Comparison of ENCODE assay signal across 9 cellular contexts in the genomic region with DNA sequence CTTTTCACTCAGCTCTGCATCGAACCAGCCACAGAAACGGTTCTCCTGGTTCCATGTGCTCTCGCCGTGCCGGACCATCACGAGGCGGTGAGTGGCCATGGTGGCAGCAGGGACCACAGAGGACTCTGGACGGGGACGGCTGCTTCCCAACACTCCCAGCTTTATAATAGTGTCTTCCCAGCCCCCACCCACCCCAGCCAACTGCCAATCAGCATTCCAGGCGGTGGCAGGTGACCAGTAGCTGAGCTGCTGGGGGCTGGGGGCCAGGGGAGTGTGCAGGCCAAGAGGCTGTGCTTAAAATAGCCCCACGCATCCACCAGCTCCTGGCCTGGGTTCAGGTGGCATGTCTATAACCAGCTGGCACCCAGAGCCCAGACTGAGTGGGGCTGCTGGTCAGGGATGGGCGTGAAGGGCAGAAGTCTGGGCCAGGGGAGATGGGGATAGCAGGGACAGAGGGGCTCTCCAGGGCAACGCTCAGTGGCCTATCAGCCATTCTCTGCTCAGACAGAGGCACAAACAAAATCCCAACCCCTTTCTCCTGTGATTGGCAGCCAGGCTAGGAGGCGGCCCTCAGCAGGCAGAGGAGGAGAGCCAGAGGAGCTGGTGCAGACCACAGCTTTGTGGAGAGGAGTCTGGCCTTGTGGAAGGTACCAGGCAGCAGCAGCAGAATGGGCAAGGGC. TPM values are rescaled to one million over a fixed set of nuclear protein-coding genes. Genes with fewer than 3 reads are reported as not detected.
DNase-seq lines count a peak whose midpoint lies in the region; ATAC-seq, FAIRE-seq and TF ChIP-seq lines count a peak whose summit lies in the region.
"Had no signal": no experiment of that assay in that cellular context is flagged by ENCODE, and none has a peak within 500 bp of the region (broad histone marks: within the 10 kb centered on the region; RNA-seq: fewer than 3 reads in every experiment).

A gene (minus strand): TSS at position 137 of the 680 bp plus-strand sequence. CDS start 38 bp downstream, at position 99.

- H2AFZ ChIP-seq in H9 (ENCODE audit: low read length) (no peak within 1 kb of the TSS), PC-3 (ENCODE audit: low read length) (no peak within 1 kb of the TSS), parathyroid adenoma (peak within 1 kb of the TSS; percentile 47)

- peaks cover 7% of the 10 kb centered on the region for H3F3A ChIP-seq in PC-3 (ENCODE audit: low read length, unreplicated experiment)

- H3K9me3 ChIP-seq in H9 (ENCODE audit: control insufficient read depth, low read depth, low read length) (no peaks in the 10 kb centered on the region), PC-3 (ENCODE audit: low read length) (no peaks in the 10 kb centered on the region), parathyroid adenoma (ENCODE audit: control insufficient read depth, low read length) (no peaks in the 10 kb centered on the region)
- no peaks in the 10 kb centered on the region for H3K9me3 ChIP-seq in effector memory CD4-positive, alpha-beta T cell (ENCODE audit: control insufficient read depth, low read length)

- no peak within 1 kb of the TSS for H3K27ac ChIP-seq in H9 (ENCODE audit: insufficient read length, low read depth, low read length)
- H3K27ac ChIP-seq in PC-3 (ENCODE audit: low read length): no peak within 1 kb of the TSS
- peak within 1 kb of the TSS; percentile 11 for H3K27ac ChIP-seq in effector memory CD4-positive, alpha-beta T cell (ENCODE audit: insufficient read depth, low read length, poor library complexity, severe bottlenecking)
- no peak within 1 kb of the TSS for H3K27ac ChIP-seq in parathyroid adenoma
- H3K27ac ChIP-seq: HL-60 had no signal

- H3K27ac Mint-ChIP-seq in H9 (peak within 1 kb of the TSS; percentile 20 to 88 (median 78); a peak in 2 of 7 replicates), mesothelial cell of epicardium (no peak within 1 kb of the TSS)
- H3K27ac Mint-ChIP-seq in activated T-helper 1 cell treated with anti-CD3 and anti-CD28 coated beads, Interleukin-12 subunit alpha, Interleukin-12 subunit beta, Interleukin-2, Interleukin-4 antibody, amounts not matched to agents 30 ng/mL and 10 ng/mL and 1 ng/mL, durations not matched to agents 14 hours and 24 hours and 36 hours: no peak within 1 kb of the TSS

- CTCF ChIA-PET in PC-3 (lab: Charles Lee): no interaction called here

- WGBS in H9 (ENCODE audit: extremely low coverage, insufficient read length, low lambda C conversion rate): no CpG with 5 or more reads among the region's 14 CpGs

- no peak within 1 kb of the TSS for H2BK12ac ChIP-seq in H9 (ENCODE audit: insufficient read length, low read depth, low read length)

- H3K79me1 ChIP-seq in H9 (ENCODE audit: insufficient read depth, low read depth, low read length, poor library complexity, severe bottlenecking): no peaks in the 10 kb centered on the region

- H3K4me3 Mint-ChIP-seq in H9 (peak within 1 kb of the TSS; percentile 56 to 57; a peak in 4 of 5 replicates), mesothelial cell of epicardium (no peak within 1 kb of the TSS)
- H3K4me3 Mint-ChIP-seq in activated T-helper 1 cell treated with anti-CD3 and anti-CD28 coated beads, Interleukin-12 subunit alpha, Interleukin-12 subunit beta, Interleukin-2, Interleukin-4 antibody, amounts not matched to agents 30 ng/mL and 10 ng/mL and 1 ng/mL, durations not matched to agents 14 hours and 24 hours and 36 hours: no peak within 1 kb of the TSS

- H3T11ph ChIP-seq in H9 (ENCODE audit: low read length): no peak within 1 kb of the TSS

- no peak within 1 kb of the TSS for H2AK5ac ChIP-seq in H9 (ENCODE audit: insufficient read length, low read length)

- H4K20me1 ChIP-seq in H9 (ENCODE audit: control insufficient read depth, insufficient read depth, insufficient read length) (no peaks in the 10 kb centered on the region), PC-3 (ENCODE audit: low read length) (no peaks in the 10 kb centered on the region)

- FAIRE-seq in frontal cortex (lab: Jason Lieb, UNC): no peak

- H4K91ac ChIP-seq in H9 (ENCODE audit: insufficient read length, low read depth, low read length): no peak within 1 kb of the TSS

- H3K9me2 ChIP-seq in PC-3 (replicated peaks; ENCODE audit: low read length): no peaks in the 10 kb centered on the region

- no peak within 1 kb of the TSS for H4K5ac ChIP-seq in H9 (ENCODE audit: insufficient read length, low read depth, low read length)

- no peak within 1 kb of the TSS for H3K4ac ChIP-seq in H9 (ENCODE audit: low read depth, low read length)

- TF ChIP-seq CTCF in H9 (conservative IDR thresholded peaks at IDR 0.05) (no peak), PC-3 (conservative IDR thresholded peaks at IDR 0.05; ENCODE audit: low read depth, low read length) (no peak), parathyroid adenoma (IDR thresholded peaks at IDR 0.05) (no peak), mesothelial cell of epicardium (IDR thresholded peaks at IDR 0.05; ENCODE audit: unreplicated experiment) (no peak)

- no TSS peak for BruUV-seq in PC-3 (replicated peaks; lab: Mats Ljungman, UMichigan)

- H3K23me2 ChIP-seq in H9 (ENCODE audit: insufficient read length, low read depth, low read length, poor library complexity, severe bottlenecking): no peaks in the 10 kb centered on the region

- H2BK120ac ChIP-seq in H9 (ENCODE audit: low read depth, low read length, poor library complexity, severe bottlenecking): no peak within 1 kb of the TSS

- no peaks in the 10 kb centered on the region for H3K27me3 ChIP-seq in H9 (ENCODE audit: insufficient read depth, low read length)
- no peaks in the 10 kb centered on the region for H3K27me3 ChIP-seq in PC-3 (ENCODE audit: low read length)
- no peaks in the 10 kb centered on the region for H3K27me3 ChIP-seq in effector memory CD4-positive, alpha-beta T cell (replicated peaks; ENCODE audit: control insufficient read depth, insufficient read depth, low read length, poor library complexity, severe bottlenecking)
- no peaks in the 10 kb centered on the region for H3K27me3 ChIP-seq in parathyroid adenoma (ENCODE audit: control insufficient read depth, insufficient read depth, low read length)

- ATAC-seq in PC-3 (peak; percentile 39), HG03378 (IDR thresholded peaks at IDR 0.05; ENCODE audit: unreplicated experiment) (no peak)

- H2BK5ac ChIP-seq in H9 (ENCODE audit: insufficient read length, low read length): no peak within 1 kb of the TSS

- H3K4me1 ChIP-seq in H9 (ENCODE audit: insufficient read depth, low read length) (peaks cover 10% of the 10 kb centered on the region; the same call in 1 of the 2 replicates), PC-3 (ENCODE audit: insufficient read depth, low read length) (no peaks in the 10 kb centered on the region; the same call in 1 of the 2 replicates), parathyroid adenoma (peaks cover 23% of the 10 kb centered on the region)
- peaks cover 13% of the 10 kb centered on the region for H3K4me1 ChIP-seq in effector memory CD4-positive, alpha-beta T cell (ENCODE audit: control insufficient read depth, insufficient read depth, low read length, poor library complexity, severe bottlenecking)

- DNase-seq in H9 (peak; percentile 76), PC-3 (no peak), frontal cortex (ENCODE audit: low spot score in 2 of 2) (no peak), mesothelial cell of epicardium (ENCODE audit: low spot score in 2 of 2, unreplicated experiment in 2 of 2) (no peak)
- no peak for DNase-seq in effector memory CD4-positive, alpha-beta T cell
- no peak for DNase-seq in activated T-helper 1 cell treated with anti-CD3 and anti-CD28 coated beads, Interleukin-12 subunit alpha, Interleukin-12 subunit beta, Interleukin-2, Interleukin-4 antibody, amounts not matched to agents 30 ng/mL and 10 ng/mL and 1 ng/mL, durations not matched to agents 14 hours and 24 hours and 36 hours (ENCODE audit: low spot score)

- no peak within 1 kb of the TSS for H4K8ac ChIP-seq in H9 (replicated peaks; ENCODE audit: insufficient read length, low read depth, low read length)

- H3K18ac ChIP-seq in H9 (ENCODE audit: insufficient read length, low read depth, low read length): peak within 1 kb of the TSS; percentile 3

- POLR2A ChIA-PET in PC-3 (lab: Charles Lee; ENCODE audit: unreplicated experiment): interaction anchor here (0.5 to 0.6 kb wide), 3 partner anchors 544 to 1058 kb away, joined by 3 to 13 read pairs (median 3); no protein-coding TSS in a partner anchor

- H3K9ac ChIP-seq in H9 (ENCODE audit: extremely low read depth, insufficient read length, low read length) (no peak within 1 kb of the TSS), PC-3 (ENCODE audit: low read length) (no peak within 1 kb of the TSS), parathyroid adenoma (no peak within 1 kb of the TSS)

- peaks cover 7% of the 10 kb centered on the region; the same call in 1 of the 2 replicates for H3K36me3 ChIP-seq in PC-3 (ENCODE audit: low read depth, low read length)
- H3K36me3 ChIP-seq in effector memory CD4-positive, alpha-beta T cell (ENCODE audit: control insufficient read depth, insufficient read depth, low read length): peaks cover 22% of the 10 kb centered on the region
- no peaks in the 10 kb centered on the region for H3K36me3 ChIP-seq in parathyroid adenoma (ENCODE audit: control insufficient read depth, insufficient read depth, low read length)

- H3K4me3 ChIP-seq in PC-3 (ENCODE audit: low read length): no peak within 1 kb of the TSS
- no peak within 1 kb of the TSS for H3K4me3 ChIP-seq in effector memory CD4-positive, alpha-beta T cell (ENCODE audit: insufficient read depth, low read depth, low read length, poor library complexity, severe bottlenecking)
- H3K4me3 ChIP-seq in parathyroid adenoma (ENCODE audit: low read depth, low read length): no peak within 1 kb of the TSS

- H2BK20ac ChIP-seq in H9 (ENCODE audit: low read depth, low read length, poor library complexity, severe bottlenecking): no peak within 1 kb of the TSS

- peak within 1 kb of the TSS; percentile 4 for H3K4me2 ChIP-seq in H9 (ENCODE audit: insufficient read depth, insufficient read length, low read length)
- no peak within 1 kb of the TSS for H3K4me2 ChIP-seq in PC-3 (ENCODE audit: low read length)
- peak within 1 kb of the TSS; percentile 14 for H3K4me2 ChIP-seq in parathyroid adenoma (ENCODE audit: low read length)

- H3K36me3 Mint-ChIP-seq in H9 (ENCODE audit: insufficient read depth in 1 of 3, low read depth in 3 of 3): peaks cover 0 to 11% (median 0%) of the 10 kb centered on the region in 3 experiments; a peak in 5 of 7 replicates
- H3K36me3 Mint-ChIP-seq in mesothelial cell of epicardium: no peaks in the 10 kb centered on the region
- H3K36me3 Mint-ChIP-seq in activated T-helper 1 cell treated with anti-CD3 and anti-CD28 coated beads, Interleukin-12 subunit alpha, Interleukin-12 subunit beta, Interleukin-2, Interleukin-4 antibody, amounts not matched to agents 30 ng/mL and 10 ng/mL and 1 ng/mL, durations not matched to agents 14 hours and 24 hours and 36 hours (ENCODE audit: low read depth): peaks cover 7% of the 10 kb centered on the region

- H3K27me3 Mint-ChIP-seq in H9 (ENCODE audit: low read depth) (peaks cover 37% of the 10 kb centered on the region), mesothelial cell of epicardium (ENCODE audit: low read depth) (peaks cover 9% of the 10 kb centered on the region)
- no peaks in the 10 kb centered on the region for H3K27me3 Mint-ChIP-seq in activated T-helper 1 cell treated with anti-CD3 and anti-CD28 coated beads, Interleukin-12 subunit alpha, Interleukin-12 subunit beta, Interleukin-2, Interleukin-4 antibody, amounts not matched to agents 30 ng/mL and 10 ng/mL and 1 ng/mL, durations not matched to agents 14 hours and 24 hours and 36 hours (ENCODE audit: insufficient read depth)

- no peak within 1 kb of the TSS for H2BK15ac ChIP-seq in H9 (ENCODE audit: low read depth, low read length)

- H3K79me2 ChIP-seq in H9 (ENCODE audit: insufficient read depth, low read length) (no peaks in the 10 kb centered on the region), PC-3 (ENCODE audit: low read length) (no peaks in the 10 kb centered on the region), parathyroid adenoma (no peaks in the 10 kb centered on the region)

- peak within 1 kb of the TSS; percentile 20; the same call in 1 of the 2 replicates for H3K14ac ChIP-seq in H9 (ENCODE audit: insufficient read depth, low read length)

- H3K23ac ChIP-seq in H9 (ENCODE audit: insufficient read length, low read depth, low read length): no peak within 1 kb of the TSS

- no peak within 1 kb of the TSS for H3K56ac ChIP-seq in H9 (ENCODE audit: insufficient read length, low read depth, low read length)

- peaks cover 33 to 36% of the 10 kb centered on the region in 2 experiments for H3K4me1 Mint-ChIP-seq in H9
- peaks cover 13% of the 10 kb centered on the region for H3K4me1 Mint-ChIP-seq in mesothelial cell of epicardium
- H3K4me1 Mint-ChIP-seq in activated T-helper 1 cell treated with anti-CD3 and anti-CD28 coated beads, Interleukin-12 subunit alpha, Interleukin-12 subunit beta, Interleukin-2, Interleukin-4 antibody, amounts not matched to agents 30 ng/mL and 10 ng/mL and 1 ng/mL, durations not matched to agents 14 hours and 24 hours and 36 hours (ENCODE audit: low read depth): no peaks in the 10 kb centered on the region

- no peaks in the 10 kb centered on the region for H3K9me3 Mint-ChIP-seq in H9
- no peaks in the 10 kb centered on the region for H3K9me3 Mint-ChIP-seq in mesothelial cell of epicardium
- H3K9me3 Mint-ChIP-seq in activated T-helper 1 cell treated with anti-CD3 and anti-CD28 coated beads, Interleukin-12 subunit alpha, Interleukin-12 subunit beta, Interleukin-2, Interleukin-4 antibody, amounts not matched to agents 30 ng/mL and 10 ng/mL and 1 ng/mL, durations not matched to agents 14 hours and 24 hours and 36 hours: no peaks in the 10 kb centered on the region

- intact Hi-C loops in PC-3 (cut with micrococcal nuclease): no loop called here
- intact Hi-C loops in activated T-helper 1 cell treated with anti-CD3 and anti-CD28 coated beads, Interleukin-12 subunit alpha, Interleukin-12 subunit beta, Interleukin-2, Interleukin-4 antibody, amounts not matched to agents 30 ng/mL and 10 ng/mL and 1 ng/mL, durations not matched to agents 14 hours and 24 hours and 36 hours (cut with micrococcal nuclease): no loop called here

RNA-seq across cellular contexts. Expression of the gene that starts here (rescaled TPM):
- 5.6 and 8.7 TPM in 2 replicates for total RNA-seq in H9 (2021)
- 0.35 and 0.95 TPM in 2 replicates for total RNA-seq in PC-3 (2014; rRNA removed)
- 4.5 TPM for total RNA-seq in frontal cortex
- total RNA-seq in mesothelial cell of epicardium: 0.99 to 1.7 TPM (median 1.2 TPM) in 3 replicates
- total RNA-seq in activated T-helper 1 cell treated with anti-CD3 and anti-CD28 coated beads, Interleukin-12 subunit alpha, Interleukin-12 subunit beta, Interleukin-2, Interleukin-4 antibody, amounts not matched to agents 30 ng/mL and 10 ng/mL and 1 ng/mL, durations not matched to agents 14 hours and 24 hours and 36 hours: 0.42 and 0.78 TPM in 2 replicates

Comparison
In these comparisons a context has a peak if more than half of its experiments do, and no peak if none do; other contexts are left out.
1. Peak in ATAC-seq in PC-3; RNA of the gene not detected or under 1 TPM.
2. H3K27ac Mint-ChIP-seq: peak in H9 (3 of 3); none in mesothelial cell of epicardium (single experiment) and activated T-helper 1 cell treated with anti-CD3 and anti-CD28 coated beads, Interleukin-12 subunit alpha, Interleukin-12 subunit beta, Interleukin-2, Interleukin-4 antibody, amounts not matched to agents 30 ng/mL and 10 ng/mL and 1 ng/mL, durations not matched to agents 14 hours and 24 hours and 36 hours (single experiment).
3. H3K4me3 Mint-ChIP-seq: peak in H9 (2 of 2); none in mesothelial cell of epicardium (single experiment) and activated T-helper 1 cell treated with anti-CD3 and anti-CD28 coated beads, Interleukin-12 subunit alpha, Interleukin-12 subunit beta, Interleukin-2, Interleukin-4 antibody, amounts not matched to agents 30 ng/mL and 10 ng/mL and 1 ng/mL, durations not matched to agents 14 hours and 24 hours and 36 hours (single experiment).